26 cellular contexts compared by ENCODE assay signal in the genomic region with DNA sequence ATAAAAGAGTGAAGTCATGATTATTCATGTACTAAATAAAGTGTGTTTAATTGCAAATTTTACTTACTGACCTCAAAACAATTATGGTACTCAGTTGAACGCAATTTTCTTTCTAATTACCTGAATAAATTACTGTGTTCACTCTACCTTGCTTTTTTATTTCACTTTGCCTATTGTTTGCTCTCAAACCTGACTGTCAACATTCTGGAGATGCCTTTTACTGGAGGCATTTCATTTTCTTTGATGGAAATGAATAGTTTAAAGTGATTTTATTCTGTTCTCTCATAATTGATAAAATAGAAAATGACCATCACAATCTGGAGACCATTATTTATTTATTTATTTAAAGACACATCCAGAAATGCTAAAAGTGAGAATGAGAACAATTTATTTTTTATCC.
"Had no signal": no experiment of that assay in that cellular context is flagged by ENCODE, and none has a peak within 500 bp of the region (broad histone marks: within the 10 kb centered on the region; RNA-seq: fewer than 3 reads in every experiment).

No MANE protein-coding gene starts in this region.

- H3K4me3 ChIP-seq: adrenal gland, breast epithelium, colonic mucosa, Peyer's patch, SJCRH30 had no signal

- H3K27ac ChIP-seq: adrenal gland, breast epithelium, colonic mucosa, Peyer's patch, RWPE1, SJCRH30 had no signal

- H3K36me3 ChIP-seq: adrenal gland, breast epithelium, colonic mucosa, Peyer's patch, SJCRH30 had no signal

- H3K4me1 ChIP-seq: adrenal gland, breast epithelium, colonic mucosa, Peyer's patch, SJCRH30 had no signal

- DNase-seq: activated CD4-positive, alpha-beta T cell treated with anti-CD3 and anti-CD28 coated beads for 48 hours; activated CD4-positive, alpha-beta T cell treated with anti-CD3 and anti-CD28 coated beads, Interleukin-2, amount 50 U/mL, for 4 hours; activated CD8-positive, alpha-beta memory T cell treated with anti-CD3 and anti-CD28 coated beads, Interleukin-2, amount 50 U/mL, for 48 hours; activated CD8-positive, alpha-beta T cell treated with anti-CD3 and anti-CD28 coated beads, Interleukin-2, amount 10 ng/mL, durations not matched to agents 7 days and 5 days; activated naive CD4-positive, alpha-beta T cell treated with anti-CD3 and anti-CD28 coated beads, Interleukin-2, amount 50 U/mL, for 16 hours; activated naive CD8-positive, alpha-beta T cell treated with anti-CD3 and anti-CD28 coated beads, Interleukin-2, amount 10 ng/mL, durations not matched to agents 7 days and 5 days; activated T-cell treated with anti-CD3 and anti-CD28 coated beads, Interleukin-2, amount 50 U/mL, for 1 hour; adrenal gland; anterior cingulate cortex; caudate nucleus; colonic mucosa; dermis blood vessel endothelial cell; NCI-H1092; NCI-H1436; NCI-H187 treated with DMSO at 0.1 percent for 48 hours; NCI-H2081 treated with DMSO at 0.1 percent for 48 hours; NCI-H524; NCI-H82; Peyer's patch; Right ventricle myocardium superior; SJCRH30; SK-N-SH; SW 1271 had no signal

- H3K9ac ChIP-seq: SK-N-SH had no signal

- H3K9me3 ChIP-seq: adrenal gland, breast epithelium, colonic mucosa, Peyer's patch, SJCRH30, SK-N-SH had no signal

- ATAC-seq: activated CD4-positive, CD25-positive, alpha-beta regulatory T cell treated with anti-CD3 and anti-CD28 coated beads, Interleukin-2, amount 50 U/mL, for 24 hours; activated CD8-positive, alpha-beta T cell treated with anti-CD3 and anti-CD28 coated beads, Interleukin-2, amount 10 ng/mL, durations not matched to agents 7 days and 5 days had no signal
